Comparison of ENCODE assay signal across 1 cellular context in genomic region chr3:42701371-42702065, GRCh38.
TF ChIP-seq lines count a peak whose summit lies in the region.

No MANE protein-coding gene starts in this region.

TF ChIP-seq in K562, 482 proteins besides CTCF, POLR2A, EP300 and RAD21 (continued from another document and continues in another):
- TF ChIP-seq CUX1 (CRISPR knock-in tag; IDR thresholded peaks at IDR 0.05) (no peak), DMBX1 (CRISPR knock-in tag; IDR thresholded peaks at IDR 0.05; ENCODE audit: borderline replicate concordance) (peak; percentile 61; the same call in 1 of the 2 replicates), STAT6 (CRISPR knock-in tag; IDR thresholded peaks at IDR 0.05) (no peak), RBM34 (IDR thresholded peaks at IDR 0.05; ENCODE audit: borderline replicate concordance, insufficient read depth, low read length) (no peak), HEY1 (CRISPR knock-in tag; IDR thresholded peaks at IDR 0.05; ENCODE audit: borderline replicate concordance) (no peak), CREB1 (IDR thresholded peaks at IDR 0.05) (no peak), CREB1 (CRISPR knock-in tag; IDR thresholded peaks at IDR 0.05) (no peak), CTBP1 (IDR thresholded peaks at IDR 0.05; ENCODE audit: borderline replicate concordance) (no peak), ILF3 (IDR thresholded peaks at IDR 0.05; ENCODE audit: borderline replicate concordance) (no peak), TFAP4 (CRISPR knock-in tag; IDR thresholded peaks at IDR 0.05; ENCODE audit: borderline replicate concordance) (peak; percentile 81), NR2C2 (CRISPR knock-in tag; IDR thresholded peaks at IDR 0.05) (peak; percentile 69; the same call in 1 of the 2 replicates), NR2C2 (tag; IDR thresholded peaks at IDR 0.05) (no peak), BMI1 (IDR thresholded peaks at IDR 0.05; ENCODE audit: low read length) (no peak), PHTF2 (CRISPR knock-in tag; IDR thresholded peaks at IDR 0.05) (no peak), NRF1 (conservative IDR thresholded peaks at IDR 0.05 in 1 of 2, IDR thresholded peaks at IDR 0.05 in 1 of 2) (no peak), HNRNPK (IDR thresholded peaks at IDR 0.05; ENCODE audit: low read depth, low read length, poor library complexity, severe bottlenecking) (no peak), THRAP3 (IDR thresholded peaks at IDR 0.05; ENCODE audit: borderline replicate concordance) (no peak), HCFC1 (IDR thresholded peaks at IDR 0.05; ENCODE audit: low read depth, low read length) (no peak), ELF4 (CRISPR knock-in tag; IDR thresholded peaks at IDR 0.05) (no peak), SRSF7 (optimal IDR thresholded peaks at IDR 0.05; ENCODE audit: low read depth, low read length) (no peak), SRF (CRISPR knock-in tag; IDR thresholded peaks at IDR 0.05) (peak in 1 of 2 experiments; percentile 61; a peak in 1 of 4 replicates), ZSCAN29 (IDR thresholded peaks at IDR 0.05) (no peak), ZBTB5 (IDR thresholded peaks at IDR 0.05) (no peak), CCNT2 (IDR thresholded peaks at IDR 0.05; ENCODE audit: borderline replicate concordance, extremely low read depth, insufficient read length, low read depth, low read length) (no peak), KAT7 (CRISPR knock-in tag; IDR thresholded peaks at IDR 0.05; ENCODE audit: borderline replicate concordance) (no peak), ETV1 (tag; conservative IDR thresholded peaks at IDR 0.05; ENCODE audit: low read depth) (no peak; the same call in 1 of the 2 replicates), POLR3A (IDR thresholded peaks at IDR 0.05; ENCODE audit: borderline replicate concordance, extremely low read depth, insufficient read depth, insufficient read length) (no peak), MTA3 (IDR thresholded peaks at IDR 0.05; ENCODE audit: borderline replicate concordance) (no peak), COPS2 (conservative IDR thresholded peaks at IDR 0.05) (no peak), TEAD1 (CRISPR knock-in tag; IDR thresholded peaks at IDR 0.05) (peak; percentile 16 to 80; a peak in 1 of 4 replicates), MAZ (CRISPR knock-in tag; conservative IDR thresholded peaks at IDR 0.05 in 1 of 2, IDR thresholded peaks at IDR 0.05 in 1 of 2) (peak; percentile 51 to 79), SMAD4 (CRISPR knock-in tag; conservative IDR thresholded peaks at IDR 0.05) (no peak; the same call in 1 of the 2 replicates), ZNF512 (tag; IDR thresholded peaks at IDR 0.05) (no peak), PREB (CRISPR knock-in tag; IDR thresholded peaks at IDR 0.05) (no peak), ZNF830 (CRISPR knock-in tag; IDR thresholded peaks at IDR 0.05) (no peak), ZBTB40 (IDR thresholded peaks at IDR 0.05) (no peak), ZBTB40 (CRISPR knock-in tag; IDR thresholded peaks at IDR 0.05) (0 out of 2 replicates have a peak, but pooled peaks have one; percentile 41), CC2D1A (IDR thresholded peaks at IDR 0.05) (no peak), ZNF3 (CRISPR knock-in tag; IDR thresholded peaks at IDR 0.05) (no peak), NFIC (IDR thresholded peaks at IDR 0.05) (no peak), CHD2 (IDR thresholded peaks at IDR 0.05; ENCODE audit: low read depth, low read length) (no peak), KAT2B (IDR thresholded peaks at IDR 0.05; ENCODE audit: low read depth, low read length) (no peak), SREBF2 (CRISPR knock-in tag; IDR thresholded peaks at IDR 0.05) (no peak)
